Comparison of ENCODE assay signal across 1 cellular context in the genomic region with DNA sequence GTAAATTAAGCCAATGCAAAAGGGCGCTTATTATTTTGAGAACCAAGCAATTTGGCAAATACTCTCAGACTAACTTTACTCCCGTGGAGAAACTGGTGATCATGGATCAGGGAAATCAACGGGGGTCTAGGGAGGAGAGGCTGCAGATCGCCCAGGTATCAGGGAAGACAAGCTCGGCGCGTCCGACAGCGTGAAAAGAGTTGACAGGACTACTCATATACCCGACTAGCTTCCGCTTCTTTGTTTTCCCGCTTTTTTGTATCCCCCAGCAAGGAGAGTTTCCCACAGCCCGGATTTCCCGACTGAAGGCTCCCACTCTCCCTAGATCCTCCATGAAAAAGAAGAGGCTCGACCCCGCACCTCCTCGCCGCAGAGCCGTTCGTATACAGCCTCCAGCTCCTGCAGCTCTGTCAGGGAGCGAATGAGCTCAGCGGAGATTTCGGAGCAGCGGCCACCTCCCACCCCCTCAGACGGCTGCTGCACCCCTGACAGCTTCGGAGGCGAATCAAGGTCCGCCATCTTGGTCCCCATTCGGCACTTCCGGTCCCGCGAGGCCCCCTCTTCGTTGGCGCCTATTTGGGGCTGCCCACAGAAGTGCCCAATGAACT.
TF ChIP-seq lines count a peak whose summit lies in the region.

Gene COG4 (minus strand): TSS at position 542 of the 608 bp plus-strand sequence. CDS start 11 bp downstream, at position 531.

TF ChIP-seq in HepG2, 621 proteins besides CTCF, POLR2A, EP300 and RAD21 (continued from another document and continues in another):
- TF ChIP-seq, protein P1, sequence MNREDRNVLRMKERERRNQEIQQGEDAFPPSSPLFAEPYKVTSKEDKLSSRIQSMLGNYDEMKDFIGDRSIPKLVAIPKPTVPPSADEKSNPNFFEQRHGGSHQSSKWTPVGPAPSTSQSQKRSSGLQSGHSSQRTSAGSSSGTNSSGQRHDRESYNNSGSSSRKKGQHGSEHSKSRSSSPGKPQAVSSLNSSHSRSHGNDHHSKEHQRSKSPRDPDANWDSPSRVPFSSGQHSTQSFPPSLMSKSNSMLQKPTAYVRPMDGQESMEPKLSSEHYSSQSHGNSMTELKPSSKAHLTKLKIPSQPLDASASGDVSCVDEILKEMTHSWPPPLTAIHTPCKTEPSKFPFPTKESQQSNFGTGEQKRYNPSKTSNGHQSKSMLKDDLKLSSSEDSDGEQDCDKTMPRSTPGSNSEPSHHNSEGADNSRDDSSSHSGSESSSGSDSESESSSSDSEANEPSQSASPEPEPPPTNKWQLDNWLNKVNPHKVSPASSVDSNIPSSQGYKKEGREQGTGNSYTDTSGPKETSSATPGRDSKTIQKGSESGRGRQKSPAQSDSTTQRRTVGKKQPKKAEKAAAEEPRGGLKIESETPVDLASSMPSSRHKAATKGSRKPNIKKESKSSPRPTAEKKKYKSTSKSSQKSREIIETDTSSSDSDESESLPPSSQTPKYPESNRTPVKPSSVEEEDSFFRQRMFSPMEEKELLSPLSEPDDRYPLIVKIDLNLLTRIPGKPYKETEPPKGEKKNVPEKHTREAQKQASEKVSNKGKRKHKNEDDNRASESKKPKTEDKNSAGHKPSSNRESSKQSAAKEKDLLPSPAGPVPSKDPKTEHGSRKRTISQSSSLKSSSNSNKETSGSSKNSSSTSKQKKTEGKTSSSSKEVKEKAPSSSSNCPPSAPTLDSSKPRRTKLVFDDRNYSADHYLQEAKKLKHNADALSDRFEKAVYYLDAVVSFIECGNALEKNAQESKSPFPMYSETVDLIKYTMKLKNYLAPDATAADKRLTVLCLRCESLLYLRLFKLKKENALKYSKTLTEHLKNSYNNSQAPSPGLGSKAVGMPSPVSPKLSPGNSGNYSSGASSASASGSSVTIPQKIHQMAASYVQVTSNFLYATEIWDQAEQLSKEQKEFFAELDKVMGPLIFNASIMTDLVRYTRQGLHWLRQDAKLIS (CRISPR knock-in tag; IDR thresholded peaks at IDR 0.05), result no peak
- no peak for TF ChIP-seq ZBTB3 (CRISPR knock-in tag; IDR thresholded peaks at IDR 0.05; ENCODE audit: borderline replicate concordance, low read depth)
- no peak for TF ChIP-seq NFE2L2 (IDR thresholded peaks at IDR 0.05; ENCODE audit: low read length)
- no peak for TF ChIP-seq SRSF4 (IDR thresholded peaks at IDR 0.05; ENCODE audit: low read depth, low read length, poor library complexity, severe bottlenecking)
- no peak for TF ChIP-seq MBD4 (IDR thresholded peaks at IDR 0.05; ENCODE audit: borderline replicate concordance, low read length)
- TF ChIP-seq HNF1A (IDR thresholded peaks at IDR 0.05; ENCODE audit: low read depth), result no peak
- peak; percentile 74; the same call in 1 of the 2 replicates for TF ChIP-seq HNF1A (CRISPR knock-in tag; IDR thresholded peaks at IDR 0.05; ENCODE audit: borderline replicate concordance)
- no peak for TF ChIP-seq REXO4 (CRISPR knock-in tag; IDR thresholded peaks at IDR 0.05; ENCODE audit: borderline replicate concordance)
- no peak for TF ChIP-seq RXRA (CRISPR knock-in tag; IDR thresholded peaks at IDR 0.05)
- 0 out of 2 replicates have a peak, but pooled peaks have one; percentile 53 for TF ChIP-seq ZNF230 (CRISPR knock-in tag; IDR thresholded peaks at IDR 0.05)
- TF ChIP-seq, protein P2, sequence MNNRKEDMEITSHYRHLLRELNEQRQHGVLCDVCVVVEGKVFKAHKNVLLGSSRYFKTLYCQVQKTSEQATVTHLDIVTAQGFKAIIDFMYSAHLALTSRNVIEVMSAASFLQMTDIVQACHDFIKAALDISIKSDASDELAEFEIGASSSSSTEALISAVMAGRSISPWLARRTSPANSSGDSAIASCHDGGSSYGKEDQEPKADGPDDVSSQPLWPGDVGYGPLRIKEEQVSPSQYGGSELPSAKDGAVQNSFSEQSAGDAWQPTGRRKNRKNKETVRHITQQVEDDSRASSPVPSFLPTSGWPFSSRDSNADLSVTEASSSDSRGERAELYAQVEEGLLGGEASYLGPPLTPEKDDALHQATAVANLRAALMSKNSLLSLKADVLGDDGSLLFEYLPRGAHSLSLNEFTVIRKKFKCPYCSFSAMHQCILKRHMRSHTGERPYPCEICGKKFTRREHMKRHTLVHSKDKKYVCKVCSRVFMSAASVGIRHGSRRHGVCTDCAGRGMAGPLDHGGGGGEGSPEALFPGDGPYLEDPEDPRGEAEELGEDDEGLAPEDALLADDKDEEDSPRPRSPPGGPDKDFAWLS (CRISPR knock-in tag; IDR thresholded peaks at IDR 0.05; ENCODE audit: borderline replicate concordance), result no peak
- TF ChIP-seq, protein P3, sequence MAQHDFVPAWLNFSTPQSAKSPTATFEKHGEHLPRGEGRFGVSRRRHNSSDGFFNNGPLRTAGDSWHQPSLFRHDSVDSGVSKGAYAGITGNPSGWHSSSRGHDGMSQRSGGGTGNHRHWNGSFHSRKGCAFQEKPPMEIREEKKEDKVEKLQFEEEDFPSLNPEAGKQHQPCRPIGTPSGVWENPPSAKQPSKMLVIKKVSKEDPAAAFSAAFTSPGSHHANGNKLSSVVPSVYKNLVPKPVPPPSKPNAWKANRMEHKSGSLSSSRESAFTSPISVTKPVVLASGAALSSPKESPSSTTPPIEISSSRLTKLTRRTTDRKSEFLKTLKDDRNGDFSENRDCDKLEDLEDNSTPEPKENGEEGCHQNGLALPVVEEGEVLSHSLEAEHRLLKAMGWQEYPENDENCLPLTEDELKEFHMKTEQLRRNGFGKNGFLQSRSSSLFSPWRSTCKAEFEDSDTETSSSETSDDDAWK (CRISPR knock-in tag; IDR thresholded peaks at IDR 0.05), result no peak
- TF ChIP-seq, protein P4, sequence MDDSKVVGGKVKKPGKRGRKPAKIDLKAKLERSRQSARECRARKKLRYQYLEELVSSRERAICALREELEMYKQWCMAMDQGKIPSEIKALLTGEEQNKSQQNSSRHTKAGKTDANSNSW (CRISPR knock-in tag; IDR thresholded peaks at IDR 0.05; ENCODE audit: borderline replicate concordance), result no peak
- TF ChIP-seq, protein P5, sequence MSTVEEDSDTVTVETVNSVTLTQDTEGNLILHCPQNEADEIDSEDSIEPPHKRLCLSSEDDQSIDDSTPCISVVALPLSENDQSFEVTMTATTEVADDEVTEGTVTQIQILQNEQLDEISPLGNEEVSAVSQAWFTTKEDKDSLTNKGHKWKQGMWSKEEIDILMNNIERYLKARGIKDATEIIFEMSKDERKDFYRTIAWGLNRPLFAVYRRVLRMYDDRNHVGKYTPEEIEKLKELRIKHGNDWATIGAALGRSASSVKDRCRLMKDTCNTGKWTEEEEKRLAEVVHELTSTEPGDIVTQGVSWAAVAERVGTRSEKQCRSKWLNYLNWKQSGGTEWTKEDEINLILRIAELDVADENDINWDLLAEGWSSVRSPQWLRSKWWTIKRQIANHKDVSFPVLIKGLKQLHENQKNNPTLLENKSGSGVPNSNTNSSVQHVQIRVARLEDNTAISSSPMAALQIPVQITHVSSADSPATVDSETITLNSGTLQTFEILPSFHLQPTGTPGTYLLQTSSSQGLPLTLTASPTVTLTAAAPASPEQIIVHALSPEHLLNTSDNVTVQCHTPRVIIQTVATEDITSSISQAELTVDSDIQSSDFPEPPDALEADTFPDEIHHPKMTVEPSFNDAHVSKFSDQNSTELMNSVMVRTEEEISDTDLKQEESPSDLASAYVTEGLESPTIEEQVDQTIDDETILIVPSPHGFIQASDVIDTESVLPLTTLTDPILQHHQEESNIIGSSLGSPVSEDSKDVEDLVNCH (CRISPR knock-in tag; IDR thresholded peaks at IDR 0.05), result no peak
- no peak for TF ChIP-seq ISL2 (CRISPR knock-in tag; IDR thresholded peaks at IDR 0.05)
- TF ChIP-seq TRIM24 (CRISPR knock-in tag; IDR thresholded peaks at IDR 0.05), result no peak
- no peak for TF ChIP-seq ZNF232 (CRISPR knock-in tag; IDR thresholded peaks at IDR 0.05; ENCODE audit: borderline replicate concordance)
- TF ChIP-seq EEA1 (CRISPR knock-in tag; IDR thresholded peaks at IDR 0.05; ENCODE audit: borderline replicate concordance), result no peak
- TF ChIP-seq KLF9 (CRISPR knock-in tag; IDR thresholded peaks at IDR 0.05; ENCODE audit: low read depth), result 0 out of 2 replicates have a peak, but pooled peaks have one; percentile 17
- no peak for TF ChIP-seq ZNF589 (CRISPR knock-in tag; conservative IDR thresholded peaks at IDR 0.05)
- TF ChIP-seq RFXAP (CRISPR knock-in tag; IDR thresholded peaks at IDR 0.05; ENCODE audit: borderline replicate concordance), result no peak
- TF ChIP-seq ZBTB7A (CRISPR knock-in tag; IDR thresholded peaks at IDR 0.05), result no peak
- TF ChIP-seq MAFG (CRISPR knock-in tag; IDR thresholded peaks at IDR 0.05), result no peak
- no peak for TF ChIP-seq KLF15 (CRISPR knock-in tag; IDR thresholded peaks at IDR 0.05; ENCODE audit: borderline replicate concordance)
- TF ChIP-seq, protein P6, sequence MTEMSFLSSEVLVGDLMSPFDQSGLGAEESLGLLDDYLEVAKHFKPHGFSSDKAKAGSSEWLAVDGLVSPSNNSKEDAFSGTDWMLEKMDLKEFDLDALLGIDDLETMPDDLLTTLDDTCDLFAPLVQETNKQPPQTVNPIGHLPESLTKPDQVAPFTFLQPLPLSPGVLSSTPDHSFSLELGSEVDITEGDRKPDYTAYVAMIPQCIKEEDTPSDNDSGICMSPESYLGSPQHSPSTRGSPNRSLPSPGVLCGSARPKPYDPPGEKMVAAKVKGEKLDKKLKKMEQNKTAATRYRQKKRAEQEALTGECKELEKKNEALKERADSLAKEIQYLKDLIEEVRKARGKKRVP (CRISPR knock-in tag; IDR thresholded peaks at IDR 0.05), result no peak
- TF ChIP-seq SETDB1 (CRISPR knock-in tag; IDR thresholded peaks at IDR 0.05; ENCODE audit: borderline replicate concordance), result no peak
- no peak; the same call in 1 of the 2 replicates for TF ChIP-seq ZNF614 (CRISPR knock-in tag; IDR thresholded peaks at IDR 0.05; ENCODE audit: borderline replicate concordance)
- no peak; the same call in 1 of the 2 replicates for TF ChIP-seq ZNF138 (CRISPR knock-in tag; IDR thresholded peaks at IDR 0.05; ENCODE audit: low read depth)
- TF ChIP-seq, protein P7, sequence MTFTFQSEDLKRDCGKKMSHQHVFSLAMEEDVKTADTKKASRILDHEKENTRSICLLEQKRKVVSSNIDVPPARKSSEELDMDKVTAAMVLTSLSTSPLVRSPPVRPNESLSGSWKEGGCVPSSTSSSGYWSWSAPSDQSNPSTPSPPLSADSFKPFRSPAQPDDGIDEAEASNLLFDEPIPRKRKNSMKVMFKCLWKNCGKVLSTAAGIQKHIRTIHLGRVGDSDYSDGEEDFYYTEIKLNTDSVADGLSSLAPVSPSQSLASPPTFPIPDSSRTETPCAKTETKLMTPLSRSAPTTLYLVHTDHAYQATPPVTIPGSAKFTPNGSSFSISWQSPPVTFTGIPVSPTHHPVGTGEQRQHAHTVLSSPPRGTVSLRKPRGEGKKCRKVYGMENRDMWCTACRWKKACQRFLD (CRISPR knock-in tag; IDR thresholded peaks at IDR 0.05; ENCODE audit: borderline replicate concordance), result no peak; the same call in 1 of the 2 replicates
- 0 out of 2 replicates have a peak, but pooled peaks have one; percentile 4 for TF ChIP-seq RNF219 (CRISPR knock-in tag; IDR thresholded peaks at IDR 0.05)
- TF ChIP-seq KDM1A (CRISPR knock-in tag; IDR thresholded peaks at IDR 0.05), result no peak
- TF ChIP-seq RFX1 (IDR thresholded peaks at IDR 0.05), result no peak
- no peak for TF ChIP-seq ZNF615 (CRISPR knock-in tag; IDR thresholded peaks at IDR 0.05; ENCODE audit: borderline replicate concordance)
- no peak for TF ChIP-seq HNRNPK (IDR thresholded peaks at IDR 0.05; ENCODE audit: low read depth, low read length, poor library complexity, severe bottlenecking)
- TF ChIP-seq HNRNPUL1 (IDR thresholded peaks at IDR 0.05; ENCODE audit: low read depth, low read length), result no peak
- TF ChIP-seq, protein P8, sequence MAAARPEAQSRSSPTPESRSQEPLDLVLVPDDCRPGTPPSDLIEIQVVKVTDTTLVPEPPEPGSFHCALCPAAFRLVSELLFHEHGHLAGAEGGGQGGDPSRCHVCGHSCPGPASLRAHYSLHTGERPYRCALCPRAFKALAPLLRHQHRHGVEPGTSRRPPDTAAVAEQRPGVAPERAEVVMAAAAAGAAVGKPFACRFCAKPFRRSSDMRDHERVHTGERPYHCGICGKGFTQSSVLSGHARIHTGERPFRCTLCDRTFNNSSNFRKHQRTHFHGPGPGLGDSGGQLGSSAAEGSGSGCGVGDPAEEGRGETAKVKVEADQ (CRISPR knock-in tag; IDR thresholded peaks at IDR 0.05; ENCODE audit: borderline replicate concordance), result peak; percentile 21; the same call in 1 of the 2 replicates
- TF ChIP-seq ZNF550 (CRISPR knock-in tag; IDR thresholded peaks at IDR 0.05; ENCODE audit: borderline replicate concordance), result no peak
- no peak for TF ChIP-seq ZNF124 (CRISPR knock-in tag; IDR thresholded peaks at IDR 0.05)
- peak; percentile 92 for TF ChIP-seq ZNF501 (CRISPR knock-in tag; IDR thresholded peaks at IDR 0.05)
- TF ChIP-seq TCF7 (IDR thresholded peaks at IDR 0.05; ENCODE audit: low read depth), result no peak
